In the genomic region with DNA sequence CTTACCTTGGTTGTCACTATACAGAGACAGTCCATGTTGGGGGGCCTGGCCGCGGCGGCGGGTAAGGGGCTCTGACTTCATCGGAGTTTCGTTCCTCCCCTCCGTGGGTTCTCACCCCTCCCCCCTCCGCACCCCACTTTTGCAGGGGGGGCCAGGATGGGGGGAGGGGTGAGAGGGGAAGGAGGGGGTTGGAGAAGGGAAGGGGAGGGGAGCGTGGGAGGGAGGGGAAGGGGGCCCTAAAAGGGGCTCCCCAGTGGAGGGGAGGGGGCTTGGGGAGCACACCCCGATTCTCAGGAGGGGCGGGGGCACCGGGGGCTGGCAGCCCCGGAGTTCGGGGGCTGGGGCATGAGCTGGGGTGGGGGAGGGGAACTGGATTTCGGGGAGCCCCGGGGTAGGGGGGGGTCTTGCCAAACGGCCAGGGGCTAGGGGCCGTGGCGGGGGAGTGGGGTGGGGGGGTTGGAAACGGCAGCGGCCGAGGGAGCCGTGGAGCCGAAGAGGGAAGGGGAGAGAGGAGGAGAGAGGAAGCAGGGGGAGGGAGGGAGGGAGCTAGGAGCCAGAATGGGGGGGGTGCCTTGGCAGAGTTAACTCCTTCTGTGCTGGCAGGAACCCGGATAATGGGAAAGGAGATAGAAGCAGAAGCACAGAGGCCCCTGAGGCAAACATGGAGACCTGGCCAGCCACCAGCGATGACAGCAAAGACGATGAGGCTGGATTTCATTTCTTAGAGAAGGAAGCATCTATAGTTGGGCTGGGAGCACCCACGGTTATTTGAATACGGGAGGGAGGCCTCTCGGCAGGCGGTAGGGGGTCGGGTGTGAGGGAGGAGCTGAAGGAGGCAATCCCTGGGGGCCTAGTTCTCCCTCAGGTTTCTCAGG, we compare ENCODE assay signal across 1 cellular context.
TF ChIP-seq lines count a peak whose summit lies in the region.

No MANE protein-coding gene starts in this region.

TF ChIP-seq in GM12878, 131 proteins besides CTCF, POLR2A, EP300 and RAD21 (continued from another document):
- TF ChIP-seq, protein P1, sequence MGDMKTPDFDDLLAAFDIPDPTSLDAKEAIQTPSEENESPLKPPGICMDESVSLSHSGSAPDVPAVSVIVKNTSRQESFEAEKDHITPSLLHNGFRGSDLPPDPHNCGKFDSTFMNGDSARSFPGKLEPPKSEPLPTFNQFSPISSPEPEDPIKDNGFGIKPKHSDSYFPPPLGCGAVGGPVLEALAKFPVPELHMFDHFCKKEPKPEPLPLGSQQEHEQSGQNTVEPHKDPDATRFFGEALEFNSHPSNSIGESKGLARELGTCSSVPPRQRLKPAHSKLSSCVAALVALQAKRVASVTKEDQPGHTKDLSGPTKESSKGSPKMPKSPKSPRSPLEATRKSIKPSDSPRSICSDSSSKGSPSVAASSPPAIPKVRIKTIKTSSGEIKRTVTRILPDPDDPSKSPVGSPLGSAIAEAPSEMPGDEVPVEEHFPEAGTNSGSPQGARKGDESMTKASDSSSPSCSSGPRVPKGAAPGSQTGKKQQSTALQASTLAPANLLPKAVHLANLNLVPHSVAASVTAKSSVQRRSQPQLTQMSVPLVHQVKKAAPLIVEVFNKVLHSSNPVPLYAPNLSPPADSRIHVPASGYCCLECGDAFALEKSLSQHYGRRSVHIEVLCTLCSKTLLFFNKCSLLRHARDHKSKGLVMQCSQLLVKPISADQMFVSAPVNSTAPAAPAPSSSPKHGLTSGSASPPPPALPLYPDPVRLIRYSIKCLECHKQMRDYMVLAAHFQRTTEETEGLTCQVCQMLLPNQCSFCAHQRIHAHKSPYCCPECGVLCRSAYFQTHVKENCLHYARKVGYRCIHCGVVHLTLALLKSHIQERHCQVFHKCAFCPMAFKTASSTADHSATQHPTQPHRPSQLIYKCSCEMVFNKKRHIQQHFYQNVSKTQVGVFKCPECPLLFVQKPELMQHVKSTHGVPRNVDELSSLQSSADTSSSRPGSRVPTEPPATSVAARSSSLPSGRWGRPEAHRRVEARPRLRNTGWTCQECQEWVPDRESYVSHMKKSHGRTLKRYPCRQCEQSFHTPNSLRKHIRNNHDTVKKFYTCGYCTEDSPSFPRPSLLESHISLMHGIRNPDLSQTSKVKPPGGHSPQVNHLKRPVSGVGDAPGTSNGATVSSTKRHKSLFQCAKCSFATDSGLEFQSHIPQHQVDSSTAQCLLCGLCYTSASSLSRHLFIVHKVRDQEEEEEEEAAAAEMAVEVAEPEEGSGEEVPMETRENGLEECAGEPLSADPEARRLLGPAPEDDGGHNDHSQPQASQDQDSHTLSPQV (IDR thresholded peaks at IDR 0.05) = no peak
- no peak for TF ChIP-seq EZH2 (IDR thresholded peaks at IDR 0.05; ENCODE audit: borderline replicate concordance, control insufficient read depth, low read depth, low read length)
- no peak for TF ChIP-seq ZNF207 (IDR thresholded peaks at IDR 0.05; ENCODE audit: borderline replicate concordance)
- TF ChIP-seq PAX5 (IDR thresholded peaks at IDR 0.05; ENCODE audit: borderline replicate concordance, low read depth, low read length) = 0 out of 2 replicates have a peak, but pooled peaks have one; percentile 22
- TF ChIP-seq MYC (IDR thresholded peaks at IDR 0.05; ENCODE audit: insufficient read depth, insufficient read length, insufficient replicate concordance, low read length, severe bottlenecking) = no peak
- TF ChIP-seq, protein P2, sequence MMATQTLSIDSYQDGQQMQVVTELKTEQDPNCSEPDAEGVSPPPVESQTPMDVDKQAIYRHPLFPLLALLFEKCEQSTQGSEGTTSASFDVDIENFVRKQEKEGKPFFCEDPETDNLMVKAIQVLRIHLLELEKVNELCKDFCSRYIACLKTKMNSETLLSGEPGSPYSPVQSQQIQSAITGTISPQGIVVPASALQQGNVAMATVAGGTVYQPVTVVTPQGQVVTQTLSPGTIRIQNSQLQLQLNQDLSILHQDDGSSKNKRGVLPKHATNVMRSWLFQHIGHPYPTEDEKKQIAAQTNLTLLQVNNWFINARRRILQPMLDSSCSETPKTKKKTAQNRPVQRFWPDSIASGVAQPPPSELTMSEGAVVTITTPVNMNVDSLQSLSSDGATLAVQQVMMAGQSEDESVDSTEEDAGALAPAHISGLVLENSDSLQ (IDR thresholded peaks at IDR 0.05) = no peak
- no peak for TF ChIP-seq RCOR1 (conservative IDR thresholded peaks at IDR 0.05; ENCODE audit: low read depth, low read length)
- TF ChIP-seq, protein P3, sequence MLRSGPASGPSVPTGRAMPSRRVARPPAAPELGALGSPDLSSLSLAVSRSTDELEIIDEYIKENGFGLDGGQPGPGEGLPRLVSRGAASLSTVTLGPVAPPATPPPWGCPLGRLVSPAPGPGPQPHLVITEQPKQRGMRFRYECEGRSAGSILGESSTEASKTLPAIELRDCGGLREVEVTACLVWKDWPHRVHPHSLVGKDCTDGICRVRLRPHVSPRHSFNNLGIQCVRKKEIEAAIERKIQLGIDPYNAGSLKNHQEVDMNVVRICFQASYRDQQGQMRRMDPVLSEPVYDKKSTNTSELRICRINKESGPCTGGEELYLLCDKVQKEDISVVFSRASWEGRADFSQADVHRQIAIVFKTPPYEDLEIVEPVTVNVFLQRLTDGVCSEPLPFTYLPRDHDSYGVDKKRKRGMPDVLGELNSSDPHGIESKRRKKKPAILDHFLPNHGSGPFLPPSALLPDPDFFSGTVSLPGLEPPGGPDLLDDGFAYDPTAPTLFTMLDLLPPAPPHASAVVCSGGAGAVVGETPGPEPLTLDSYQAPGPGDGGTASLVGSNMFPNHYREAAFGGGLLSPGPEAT (IDR thresholded peaks at IDR 0.05; ENCODE audit: low read depth) = 0 out of 2 replicates have a peak, but pooled peaks have one; percentile 28
- no peak for TF ChIP-seq KDM1A (IDR thresholded peaks at IDR 0.05; ENCODE audit: borderline replicate concordance)
- TF ChIP-seq JUNB (IDR thresholded peaks at IDR 0.05) = no peak
- no peak for TF ChIP-seq BHLHE40 (IDR thresholded peaks at IDR 0.05; ENCODE audit: borderline replicate concordance in 1 of 2, low read depth in 2 of 2, low read length in 1 of 2)
- TF ChIP-seq CEBPB (IDR thresholded peaks at IDR 0.05; ENCODE audit: borderline replicate concordance in 1 of 2, low read depth in 2 of 2, low read length in 2 of 2) = no peak
- no peak for TF ChIP-seq BACH1 (IDR thresholded peaks at IDR 0.05; ENCODE audit: borderline replicate concordance)
- no peak for TF ChIP-seq NR2C1 (IDR thresholded peaks at IDR 0.05)
- no peak for TF ChIP-seq ZNF384 (IDR thresholded peaks at IDR 0.05; ENCODE audit: borderline replicate concordance, low read depth, low read length)
- no peak for TF ChIP-seq SUZ12 (IDR thresholded peaks at IDR 0.05; ENCODE audit: unreplicated experiment)
- peak; percentile 69 for TF ChIP-seq NBN (IDR thresholded peaks at IDR 0.05)
- TF ChIP-seq NFYA (IDR thresholded peaks at IDR 0.05; ENCODE audit: borderline replicate concordance, low read depth, low read length) = no peak
- no peak for TF ChIP-seq FOS (IDR thresholded peaks at IDR 0.05; ENCODE audit: borderline replicate concordance, extremely low read depth, insufficient read length)
- TF ChIP-seq NFIC (IDR thresholded peaks at IDR 0.05; ENCODE audit: low read depth, low read length) = no peak
- TF ChIP-seq ZZZ3 (IDR thresholded peaks at IDR 0.05; ENCODE audit: control insufficient read depth, insufficient read length, low read depth) = no peak
- TF ChIP-seq ATF7 (IDR thresholded peaks at IDR 0.05; ENCODE audit: low read depth) = 0 out of 2 replicates have a peak, but pooled peaks have one; percentile 14
- TF ChIP-seq, protein P4, sequence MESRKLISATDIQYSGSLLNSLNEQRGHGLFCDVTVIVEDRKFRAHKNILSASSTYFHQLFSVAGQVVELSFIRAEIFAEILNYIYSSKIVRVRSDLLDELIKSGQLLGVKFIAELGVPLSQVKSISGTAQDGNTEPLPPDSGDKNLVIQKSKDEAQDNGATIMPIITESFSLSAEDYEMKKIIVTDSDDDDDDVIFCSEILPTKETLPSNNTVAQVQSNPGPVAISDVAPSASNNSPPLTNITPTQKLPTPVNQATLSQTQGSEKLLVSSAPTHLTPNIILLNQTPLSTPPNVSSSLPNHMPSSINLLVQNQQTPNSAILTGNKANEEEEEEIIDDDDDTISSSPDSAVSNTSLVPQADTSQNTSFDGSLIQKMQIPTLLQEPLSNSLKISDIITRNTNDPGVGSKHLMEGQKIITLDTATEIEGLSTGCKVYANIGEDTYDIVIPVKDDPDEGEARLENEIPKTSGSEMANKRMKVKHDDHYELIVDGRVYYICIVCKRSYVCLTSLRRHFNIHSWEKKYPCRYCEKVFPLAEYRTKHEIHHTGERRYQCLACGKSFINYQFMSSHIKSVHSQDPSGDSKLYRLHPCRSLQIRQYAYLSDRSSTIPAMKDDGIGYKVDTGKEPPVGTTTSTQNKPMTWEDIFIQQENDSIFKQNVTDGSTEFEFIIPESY (IDR thresholded peaks at IDR 0.05) = no peak
- TF ChIP-seq RB1 (IDR thresholded peaks at IDR 0.05; ENCODE audit: borderline replicate concordance) = no peak
- TF ChIP-seq MEF2B (IDR thresholded peaks at IDR 0.05; ENCODE audit: partially characterized antibody, poor library complexity, severe bottlenecking) = peak; percentile 86
- TF ChIP-seq FOXK2 (IDR thresholded peaks at IDR 0.05) = no peak
- peak; percentile 57; the same call in 1 of the 2 replicates for TF ChIP-seq HDGF (IDR thresholded peaks at IDR 0.05)
- TF ChIP-seq, protein P5, sequence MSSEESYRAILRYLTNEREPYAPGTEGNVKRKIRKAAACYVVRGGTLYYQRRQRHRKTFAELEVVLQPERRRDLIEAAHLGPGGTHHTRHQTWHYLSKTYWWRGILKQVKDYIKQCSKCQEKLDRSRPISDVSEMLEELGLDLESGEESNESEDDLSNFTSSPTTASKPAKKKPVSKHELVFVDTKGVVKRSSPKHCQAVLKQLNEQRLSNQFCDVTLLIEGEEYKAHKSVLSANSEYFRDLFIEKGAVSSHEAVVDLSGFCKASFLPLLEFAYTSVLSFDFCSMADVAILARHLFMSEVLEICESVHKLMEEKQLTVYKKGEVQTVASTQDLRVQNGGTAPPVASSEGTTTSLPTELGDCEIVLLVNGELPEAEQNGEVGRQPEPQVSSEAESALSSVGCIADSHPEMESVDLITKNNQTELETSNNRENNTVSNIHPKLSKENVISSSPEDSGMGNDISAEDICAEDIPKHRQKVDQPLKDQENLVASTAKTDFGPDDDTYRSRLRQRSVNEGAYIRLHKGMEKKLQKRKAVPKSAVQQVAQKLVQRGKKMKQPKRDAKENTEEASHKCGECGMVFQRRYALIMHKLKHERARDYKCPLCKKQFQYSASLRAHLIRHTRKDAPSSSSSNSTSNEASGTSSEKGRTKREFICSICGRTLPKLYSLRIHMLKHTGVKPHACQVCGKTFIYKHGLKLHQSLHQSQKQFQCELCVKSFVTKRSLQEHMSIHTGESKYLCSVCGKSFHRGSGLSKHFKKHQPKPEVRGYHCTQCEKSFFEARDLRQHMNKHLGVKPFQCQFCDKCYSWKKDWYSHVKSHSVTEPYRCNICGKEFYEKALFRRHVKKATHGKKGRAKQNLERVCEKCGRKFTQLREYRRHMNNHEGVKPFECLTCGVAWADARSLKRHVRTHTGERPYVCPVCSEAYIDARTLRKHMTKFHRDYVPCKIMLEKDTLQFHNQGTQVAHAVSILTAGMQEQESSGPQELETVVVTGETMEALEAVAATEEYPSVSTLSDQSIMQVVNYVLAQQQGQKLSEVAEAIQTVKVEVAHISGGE (CRISPR knock-in tag; IDR thresholded peaks at IDR 0.05) = no peak
- TF ChIP-seq, protein P6, sequence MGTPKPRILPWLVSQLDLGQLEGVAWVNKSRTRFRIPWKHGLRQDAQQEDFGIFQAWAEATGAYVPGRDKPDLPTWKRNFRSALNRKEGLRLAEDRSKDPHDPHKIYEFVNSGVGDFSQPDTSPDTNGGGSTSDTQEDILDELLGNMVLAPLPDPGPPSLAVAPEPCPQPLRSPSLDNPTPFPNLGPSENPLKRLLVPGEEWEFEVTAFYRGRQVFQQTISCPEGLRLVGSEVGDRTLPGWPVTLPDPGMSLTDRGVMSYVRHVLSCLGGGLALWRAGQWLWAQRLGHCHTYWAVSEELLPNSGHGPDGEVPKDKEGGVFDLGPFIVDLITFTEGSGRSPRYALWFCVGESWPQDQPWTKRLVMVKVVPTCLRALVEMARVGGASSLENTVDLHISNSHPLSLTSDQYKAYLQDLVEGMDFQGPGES (IDR thresholded peaks at IDR 0.05) = no peak
- TF ChIP-seq CHD4 (IDR thresholded peaks at IDR 0.05) = no peak
- TF ChIP-seq ZNF274 (IDR thresholded peaks at IDR 0.05; ENCODE audit: insufficient read depth, insufficient read length) = no peak
- no peak for TF ChIP-seq SREBF2 (IDR thresholded peaks at IDR 0.05; ENCODE audit: low read length)
- no peak for TF ChIP-seq CHD1 (IDR thresholded peaks at IDR 0.05; ENCODE audit: low read depth, low read length)
- TF ChIP-seq RELA (IDR thresholded peaks at IDR 0.05; ENCODE audit: borderline replicate concordance, partially characterized antibody) = no peak
- TF ChIP-seq, protein P7, sequence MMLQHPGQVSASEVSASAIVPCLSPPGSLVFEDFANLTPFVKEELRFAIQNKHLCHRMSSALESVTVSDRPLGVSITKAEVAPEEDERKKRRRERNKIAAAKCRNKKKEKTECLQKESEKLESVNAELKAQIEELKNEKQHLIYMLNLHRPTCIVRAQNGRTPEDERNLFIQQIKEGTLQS (IDR thresholded peaks at IDR 0.05; ENCODE audit: borderline replicate concordance, extremely low read depth, low read depth, low read length) = no peak
- TF ChIP-seq NRF1 (conservative IDR thresholded peaks at IDR 0.05; ENCODE audit: low read depth, low read length) = no peak
- TF ChIP-seq MTA2 (IDR thresholded peaks at IDR 0.05; ENCODE audit: low read depth) = peak; percentile 27; the same call in 1 of the 2 replicates
- no peak for TF ChIP-seq CBX5 (IDR thresholded peaks at IDR 0.05; ENCODE audit: low read depth)
- no peak for TF ChIP-seq TBL1XR1 (IDR thresholded peaks at IDR 0.05; ENCODE audit: low read depth, low read length)
- TF ChIP-seq EED (IDR thresholded peaks at IDR 0.05; ENCODE audit: low read depth) = no peak
- peak in 1 of 2 experiments; percentile 34; a peak in 1 of 4 replicates for TF ChIP-seq IKZF2 (IDR thresholded peaks at IDR 0.05)
- TF ChIP-seq IKZF1 (conservative IDR thresholded peaks at IDR 0.05) = peak; percentile 37; the same call in 1 of the 2 replicates
